18 cellular contexts compared by ENCODE assay signal in the genomic region with DNA sequence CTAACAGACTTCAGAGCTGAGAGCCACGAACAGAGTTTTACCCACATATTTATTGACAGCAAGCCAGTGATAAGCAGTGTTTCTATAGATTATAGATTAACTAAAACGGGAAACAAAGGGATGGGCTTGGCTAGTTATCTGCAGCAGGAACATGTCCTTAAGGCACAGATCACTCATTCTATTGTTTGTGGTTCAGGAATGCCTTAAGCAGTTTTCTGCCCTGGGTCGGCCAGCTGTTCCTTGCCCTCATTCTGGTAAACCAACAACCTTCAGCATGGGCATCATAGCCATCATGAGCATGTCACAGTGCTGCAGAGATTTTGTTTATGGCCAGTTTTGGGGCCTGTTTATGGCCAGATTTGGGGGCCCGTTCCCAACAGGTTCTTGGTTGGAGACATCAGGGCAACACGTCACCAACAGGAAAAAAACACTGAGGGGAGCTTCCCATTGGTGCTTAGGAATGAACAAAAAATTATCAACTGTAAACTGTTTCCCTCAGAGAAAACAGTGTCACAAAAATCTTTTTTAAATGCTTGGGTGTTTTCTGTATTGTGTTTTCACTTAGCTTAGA. TPM values are rescaled to one million over a fixed set of nuclear protein-coding genes. Genes with fewer than 3 reads are reported as not detected.
"Had no signal": no experiment of that assay in that cellular context is flagged by ENCODE, and none has a peak within 500 bp of the region (broad histone marks: within the 10 kb centered on the region; RNA-seq: fewer than 3 reads in every experiment).

No MANE protein-coding gene starts in this region.

RNA-seq across cellular contexts. Expression of a gene that starts 22.7 kb away (rescaled TPM):
- total RNA-seq: glomerular endothelial cell had no signal

RNA-seq across cellular contexts. Expression of a gene that starts 22.8 kb away (rescaled TPM):
- total RNA-seq: dermis microvascular lymphatic vessel endothelial cell; gastrocnemius medialis; glomerular endothelial cell; kidney epithelial cell; left cardiac atrium; left lung; lung microvascular endothelial cell; mesenteric fat pad; natural killer cell treated with Interleukin-12 subunit alpha and Interleukin-12 subunit beta and Interleukin-15 and Interleukin-18, amount 100 ng/mL, for 72 hours; neural crest cell; omental fat pad; prostate gland; right atrium auricular region; sciatic nerve; thoracic aorta; tibial nerve; upper lobe of left lung had no signal
- polyA plus RNA-seq: esophagus had no signal
